In the genomic region with DNA sequence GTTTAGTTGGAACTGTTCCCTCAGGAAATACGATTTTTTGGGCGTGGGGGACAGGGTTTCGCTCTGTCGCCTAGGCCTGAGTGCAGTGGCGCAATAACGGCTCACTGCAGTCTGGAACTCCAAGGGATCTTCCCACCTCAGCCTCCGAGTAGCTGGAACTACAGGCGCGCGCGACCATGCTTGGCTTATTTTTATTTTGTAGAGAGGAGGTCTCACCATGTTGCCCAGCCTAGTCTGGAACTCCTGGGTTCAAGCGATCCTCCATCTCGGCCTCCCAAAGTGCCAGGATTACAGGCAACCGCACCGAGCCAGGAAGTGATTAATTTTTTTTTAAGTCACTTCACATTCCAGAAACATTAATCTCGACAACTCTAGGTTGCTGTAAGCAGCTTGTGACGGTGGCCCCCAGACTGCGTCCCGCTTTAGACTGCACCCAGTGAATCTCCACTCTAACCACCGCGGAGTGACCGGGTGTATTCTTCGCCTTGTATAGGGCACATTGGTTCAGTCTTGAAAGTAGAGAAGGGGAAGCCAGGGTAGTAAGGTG, we compare ENCODE assay signal across 8 cellular contexts. TPM values are rescaled to one million over a fixed set of nuclear protein-coding genes. Genes with fewer than 3 reads are reported as not detected.
DNase-seq lines count a peak whose midpoint lies in the region; ATAC-seq, FAIRE-seq and TF ChIP-seq lines count a peak whose summit lies in the region.

No MANE protein-coding gene starts in this region.

- H3K27me3 ChIP-seq in dorsolateral prefrontal cortex: no peaks in the 10 kb centered on the region
- H3K27me3 ChIP-seq in uterus: no peaks in the 10 kb centered on the region

- TF ChIP-seq CTCF in OCI-LY7 (conservative IDR thresholded peaks at IDR 0.05; ENCODE audit: low read length): no peak
- TF ChIP-seq CTCF in dorsolateral prefrontal cortex (IDR thresholded peaks at IDR 0.05 in 54 of 56, conservative IDR thresholded peaks at IDR 0.05 in 2 of 56; ENCODE audit: low read depth in 1 of 56, partially characterized antibody in 56 of 56): no peak
- TF ChIP-seq CTCF in uterus (IDR thresholded peaks at IDR 0.05): no peak

- TF ChIP-seq POLR2A in GM12891 (IDR thresholded peaks at IDR 0.05; ENCODE audit: low read depth, low read length) (no peak), uterus (IDR thresholded peaks at IDR 0.05) (no peak)

- H3K4me1 ChIP-seq in OCI-LY7 (ENCODE audit: insufficient read depth, low read length, poor library complexity, severe bottlenecking) (peaks cover 26% of the 10 kb centered on the region), mesodermal cell (ENCODE audit: control insufficient read depth, insufficient read depth, low read length, poor library complexity, severe bottlenecking) (peaks cover 6% of the 10 kb centered on the region), uterus (no peaks in the 10 kb centered on the region)

- H2AFZ ChIP-seq in OCI-LY7 (ENCODE audit: low read length): peak overlapping the region; percentile 72; the same call in 1 of the 2 replicates

- H3K4me2 ChIP-seq in OCI-LY7 (ENCODE audit: low read length): peak overlapping the region; percentile 72

- CTCF ChIA-PET in OCI-LY7 (lab: Charles Lee; ENCODE audit: unreplicated experiment): interaction anchor here (0.6 kb wide), 1 partner anchor 29 kb away, joined by 3 read pairs; no protein-coding TSS in a partner anchor

- H3K9me3 ChIP-seq in OCI-LY7 (ENCODE audit: low read length): peaks cover 17% of the 10 kb centered on the region
- peaks cover 16% of the 10 kb centered on the region for H3K9me3 ChIP-seq in mesodermal cell (ENCODE audit: control insufficient read depth, low read length)
- peaks cover 0 to 14% of the 10 kb centered on the region in 2 donors for H3K9me3 ChIP-seq in uterus

- no peaks in the 10 kb centered on the region for H3K9me2 ChIP-seq in OCI-LY7 (ENCODE audit: insufficient read depth, low read length)

- peaks cover 47% of the 10 kb centered on the region for H3K79me2 ChIP-seq in OCI-LY7 (ENCODE audit: insufficient read depth, low read depth, low read length)

- H3K36me3 ChIP-seq in OCI-LY7 (ENCODE audit: insufficient read depth, low read length) (peaks cover 18% of the 10 kb centered on the region), mesodermal cell (ENCODE audit: control insufficient read depth, insufficient read depth, low read length) (no peaks in the 10 kb centered on the region), uterus (no peaks in the 10 kb centered on the region)

- 93 to 97% methylated on average over 13 to 17 of the region's 23 CpGs for WGBS in mesodermal cell (ENCODE audit: insufficient coverage in 2 of 2), 2 experiments

- POLR2A ChIA-PET in OCI-LY7 (lab: Charles Lee): interaction anchor here (0.7 to 2.7 kb wide), 4 partner anchors 8 to 357 kb away, joined by 3 to 12 read pairs (median 4); partner anchors contain the start of gene FANCM

- H3K4me3 ChIP-seq in OCI-LY7 (ENCODE audit: low read depth, low read length, poor library complexity, severe bottlenecking): peak overlapping the region; percentile 78
- H3K4me3 ChIP-seq in dorsolateral prefrontal cortex: peak overlapping the region; percentile 56 to 98 (median 81)
- H3K4me3 ChIP-seq in mesodermal cell (ENCODE audit: extremely low read depth, insufficient read depth, low read length, poor library complexity, severe bottlenecking): peak overlapping the region; percentile 76
- H3K4me3 ChIP-seq in uterus: peak overlapping the region; percentile 75 to 87

- no peak for ATAC-seq in HG03139 (IDR thresholded peaks at IDR 0.05; ENCODE audit: unreplicated experiment)

- DNase-seq in GM12891 (ENCODE audit: insufficient read length, low spot score) (no peak), OCI-LY7 (ENCODE audit: low spot score) (no peak), dorsolateral prefrontal cortex (no peak), uterus (peak in 1 of 2 donors; percentile 44), NCI-H1417 treated with DMSO at 0.1 percent for 48 hours (lab: John Stamatoyannopoulos, UW) (no peak), epidermal melanocyte (ENCODE audit: insufficient read length, low spot score) (no peak)

- H3K27ac ChIP-seq in OCI-LY7 (ENCODE audit: low read depth, low read length, poor library complexity, severe bottlenecking): peak overlapping the region; percentile 88
- peak overlapping the region in 58 of 59 donors; percentile 35 to 96 (median 85) for H3K27ac ChIP-seq in dorsolateral prefrontal cortex
- H3K27ac ChIP-seq in mesodermal cell (ENCODE audit: low read depth, low read length, severe bottlenecking): no peak overlapping the region
- H3K27ac ChIP-seq in uterus: peak overlapping the region; percentile 87 to 90

- TSS peak; percentile 95 for BruUV-seq in OCI-LY7 (replicated peaks; lab: Mats Ljungman, UMichigan)

- peak; percentile 28 for FAIRE-seq in GM12891 (lab: Jason Lieb, UNC)

- intact Hi-C loops in OCI-LY7 (cut with micrococcal nuclease; ENCODE audit: unreplicated experiment) (loop anchor here (2.0 to 5.0 kb wide), 2 partner anchors 172 to 291 kb away; partner anchors contain the start of genes PRPF39 and TOGARAM1), dorsolateral prefrontal cortex (cut with DNase I) (loop anchor here (2.0 to 10.0 kb wide), 4 partner anchors 119 to 347 kb away; partner anchors contain the start of genes FANCM (in 2 of the 2) and FKBP3 (in 2 of the 2)), uterus (cut with DNase I; ENCODE audit: low total_unique reads) (no loop called here)

- peaks cover 20% of the 10 kb centered on the region for H4K20me1 ChIP-seq in OCI-LY7 (ENCODE audit: insufficient read depth, low read length)

TF ChIP-seq in GM12891, 5 proteins besides CTCF, POLR2A, EP300 and RAD21:
- no peak for TF ChIP-seq POLR2AphosphoS5 (IDR thresholded peaks at IDR 0.05; ENCODE audit: low read depth, low read length)
- TF ChIP-seq SPI1 (IDR thresholded peaks at IDR 0.05; ENCODE audit: low read depth, low read length): no peak

RNA-seq across cellular contexts. Expression of gene MIS18BP1, which starts 0.8 kb away (rescaled TPM):
- polyA plus RNA-seq in GM12891 (2012; ENCODE audit: low read depth, missing spikeins): 20.8 TPM
- 99.2 and 116 TPM in 2 replicates for total RNA-seq in OCI-LY7 (2014; rRNA removed; shearing (Covaris generic))
- 103 and 131 TPM in 2 replicates for total RNA-seq in OCI-LY7 (2022)
- 10 to 100 TPM in 108 of 120 experiments, 1 to 10 TPM in 12; 5.1 to 26.8 (median 15.0) TPM for total RNA-seq in dorsolateral prefrontal cortex
- 56.6 TPM for polyA plus RNA-seq in mesodermal cell (2013, experiment 1 of 2)
- polyA plus RNA-seq in mesodermal cell (2013, experiment 2 of 2): 66.3 TPM
- 10 to 100 TPM in 3 of 4 donors, 1 to 10 TPM in 1; 8.7 to 73.7 (median 25.8) TPM for total RNA-seq in uterus
